15 cellular contexts compared by ENCODE assay signal in the genomic region with DNA sequence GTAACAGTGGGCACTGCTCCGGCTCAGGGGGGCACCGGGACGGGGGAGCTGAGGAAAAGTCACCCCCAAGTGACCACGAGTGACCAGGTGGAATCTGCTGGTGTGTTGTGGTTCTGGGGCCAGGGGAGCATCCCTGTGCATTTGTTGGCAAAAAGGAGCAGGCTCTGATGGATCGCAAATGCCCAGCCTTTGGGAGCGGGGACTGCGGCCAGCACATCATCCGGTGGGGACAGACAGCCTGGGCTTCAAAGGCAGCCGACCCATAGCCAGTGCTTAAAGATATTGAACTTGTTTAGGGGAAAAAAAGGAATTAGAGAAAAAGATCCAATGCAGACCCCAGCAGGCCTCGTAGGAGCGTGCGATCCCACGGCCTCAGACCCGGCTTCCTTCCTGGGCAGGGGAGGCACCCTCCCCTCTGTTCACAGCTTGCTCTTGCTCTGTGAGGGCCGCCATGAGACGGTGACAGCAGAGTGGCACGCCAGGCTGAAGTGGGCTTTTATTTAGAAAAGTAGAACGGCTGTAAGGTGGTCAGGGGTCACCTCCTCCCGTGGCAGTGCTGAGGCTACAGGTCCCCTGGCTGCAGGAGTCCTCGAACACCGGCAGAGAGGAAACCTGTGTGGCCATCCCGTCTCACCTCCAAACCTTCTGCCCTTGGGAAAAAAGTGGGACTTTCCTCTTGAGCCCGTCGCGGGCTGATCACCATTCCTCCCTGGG.
"Had no signal": no experiment of that assay in that cellular context is flagged by ENCODE, and none has a peak within 500 bp of the region (broad histone marks: within the 10 kb centered on the region; RNA-seq: fewer than 3 reads in every experiment).

No MANE protein-coding gene starts in this region.

- H3K9me3 ChIP-seq: breast epithelium, suprapubic skin had no signal

- H3K36me3 Mint-ChIP-seq: activated naive CD4-positive, alpha-beta T cell treated with anti-CD3 and anti-CD28 coated beads, Interleukin-2, amount 50 U/mL, for 24 hours; immature natural killer cell; stimulated activated naive B cell treated with anti-CD40 and anti-IgM and Interleukin-4, amounts not matched to agents 10 μg/mL and 1 μg/mL and 100 μg/mL, for 72 hours had no signal

- DNase-seq: activated CD4-positive, alpha-beta T cell treated with anti-CD3 and anti-CD28 coated beads, Interleukin-2, amount 50 U/mL, for 1 hour; activated effector memory CD4-positive, alpha-beta T cell treated with Interleukin-2 at 50 U/mL for 16 hours; activated T-cell treated with anti-CD3 and anti-CD28 coated beads, Interleukin-2, amount 50 U/mL, for 1 hour; amygdala; glutamatergic neuron; immature natural killer cell; nephron progenitor cell; retina; stimulated activated CD4-positive, alpha-beta T cell treated with anti-CD3 and anti-CD28 coated beads, Interleukin-2, amount 100 ng/mL, for 24 hours; stimulated activated naive B cell treated with anti-CD40 and anti-IgM and Interleukin-4, amounts not matched to agents 10 μg/mL and 1 μg/mL and 100 μg/mL, for 72 hours had no signal

- H3K36me3 ChIP-seq: breast epithelium, suprapubic skin had no signal

- H3K27me3 ChIP-seq: breast epithelium, suprapubic skin had no signal

- H3K27ac ChIP-seq: dorsolateral prefrontal cortex, parathyroid adenoma, suprapubic skin had no signal

- H3K4me1 ChIP-seq: breast epithelium, parathyroid adenoma had no signal

- H3K27ac Mint-ChIP-seq: activated naive CD4-positive, alpha-beta T cell treated with anti-CD3 and anti-CD28 coated beads, Interleukin-2, amount 50 U/mL, for 24 hours; immature natural killer cell; nephron progenitor cell; stimulated activated naive B cell treated with anti-CD40 and anti-IgM and Interleukin-4, amounts not matched to agents 10 μg/mL and 1 μg/mL and 100 μg/mL, for 72 hours had no signal

- H3K4me3 ChIP-seq: breast epithelium, dorsolateral prefrontal cortex, suprapubic skin had no signal

- H3K9ac ChIP-seq: parathyroid adenoma had no signal

- ATAC-seq: stimulated activated naive B cell treated with anti-CD40 and anti-IgM and Interleukin-4, amounts not matched to agents 10 μg/mL and 1 μg/mL and 100 μg/mL, for 72 hours had no signal

- H3K4me3 Mint-ChIP-seq: activated naive CD4-positive, alpha-beta T cell treated with anti-CD3 and anti-CD28 coated beads, Interleukin-2, amount 50 U/mL, for 24 hours; immature natural killer cell; nephron progenitor cell; stimulated activated naive B cell treated with anti-CD40 and anti-IgM and Interleukin-4, amounts not matched to agents 10 μg/mL and 1 μg/mL and 100 μg/mL, for 72 hours had no signal

- H3K9me3 Mint-ChIP-seq: activated naive CD4-positive, alpha-beta T cell treated with anti-CD3 and anti-CD28 coated beads, Interleukin-2, amount 50 U/mL, for 24 hours; immature natural killer cell; nephron progenitor cell; stimulated activated naive B cell treated with anti-CD40 and anti-IgM and Interleukin-4, amounts not matched to agents 10 μg/mL and 1 μg/mL and 100 μg/mL, for 72 hours had no signal

- H3K4me1 Mint-ChIP-seq: activated naive CD4-positive, alpha-beta T cell treated with anti-CD3 and anti-CD28 coated beads, Interleukin-2, amount 50 U/mL, for 24 hours; immature natural killer cell; stimulated activated naive B cell treated with anti-CD40 and anti-IgM and Interleukin-4, amounts not matched to agents 10 μg/mL and 1 μg/mL and 100 μg/mL, for 72 hours had no signal
